In genomic region chr2:16925145-16925544, GRCh38 we compare ENCODE assay signal across 24 cellular contexts.
DNase-seq lines count a peak whose midpoint lies in the region; ATAC-seq, FAIRE-seq and TF ChIP-seq lines count a peak whose summit lies in the region.
"Had no signal": no experiment of that assay in that cellular context is flagged by ENCODE, and none has a peak within 500 bp of the region (broad histone marks: within the 10 kb centered on the region; RNA-seq: fewer than 3 reads in every experiment).

No MANE protein-coding gene starts in this region.

- H4K20me1 ChIP-seq in mammary epithelial cell (ENCODE audit: insufficient read depth, low read length) (no peaks in the 10 kb centered on the region), IMR-90 (ENCODE audit: insufficient read depth, low read length) (no peaks in the 10 kb centered on the region)
- H4K20me1 ChIP-seq: BLaER1 treated with 17β-estradiol and CSF1 and Interleukin-3, amounts not matched to agents 10 nM and 100 nM had no signal

- no peak overlapping the region for H3K18ac ChIP-seq in IMR-90 (ENCODE audit: low read depth, low read length)
- H3K18ac ChIP-seq in trophoblast cell (ENCODE audit: low read length) = no peak overlapping the region

- no peak for FAIRE-seq in bronchial epithelial cell (lab: Jason Lieb, UNC)
- FAIRE-seq: A549, D721Med, G401.6, GM12891, GM19239 had no signal

- H2BK5ac ChIP-seq in IMR-90 (ENCODE audit: low read depth, low read length, poor library complexity, severe bottlenecking) (no peak overlapping the region), trophoblast cell (ENCODE audit: low read depth, low read length, poor library complexity) (no peak overlapping the region)

- peaks cover 41% of the 10 kb centered on the region for H3K9me3 Mint-ChIP-seq in MCF 10A (ENCODE audit: unreplicated experiment)

- H3K14ac ChIP-seq in IMR-90 (replicated peaks; ENCODE audit: low read depth, low read length) (no peak overlapping the region), trophoblast cell (ENCODE audit: low read length) (no peak overlapping the region)

- H2BK15ac ChIP-seq in IMR-90 (ENCODE audit: low read depth, low read length) = no peak overlapping the region

- in situ Hi-C loops in mammary epithelial cell (cut with MboI; ENCODE audit: low sequenced_read_pairs in 2 of 2) = no loop called here
- in situ Hi-C loops in IMR-90 (cut with MboI; ENCODE audit: low sequenced_read_pairs) = no loop called here

- ATAC-seq in IMR-90 (ENCODE audit: low read depth) (no peak), HG03139 (IDR thresholded peaks at IDR 0.05; ENCODE audit: unreplicated experiment) (no peak), GM21360 (IDR thresholded peaks at IDR 0.05; ENCODE audit: unreplicated experiment) (no peak), HG03095 (IDR thresholded peaks at IDR 0.05; ENCODE audit: unreplicated experiment) (no peak)
- ATAC-seq: A549; CD8-positive, alpha-beta T cell had no signal

- no peak overlapping the region for H3K27ac ChIP-seq in mammary epithelial cell (ENCODE audit: insufficient read depth, low read depth, low read length)
- no peak overlapping the region for H3K27ac ChIP-seq in IMR-90 (ENCODE audit: insufficient read depth, low read length)
- H3K27ac ChIP-seq in trophoblast cell (ENCODE audit: low read depth, low read length) = no peak overlapping the region
- H3K27ac ChIP-seq: 22Rv1; A549; BLaER1 treated with 17β-estradiol and CSF1 and Interleukin-3, amounts not matched to agents 10 nM and 100 nM; C4-2B had no signal

- TF ChIP-seq CTCF in MCF 10A (IDR thresholded peaks at IDR 0.05; ENCODE audit: unreplicated experiment) (no peak), mammary epithelial cell (conservative IDR thresholded peaks at IDR 0.05 in 1 of 2, IDR thresholded peaks at IDR 0.05 in 1 of 2; ENCODE audit: extremely low read depth in 1 of 2, insufficient read depth in 1 of 2, low read depth in 1 of 2, low read length in 2 of 2) (no peak), IMR-90 (conservative IDR thresholded peaks at IDR 0.05; ENCODE audit: low read depth, low read length) (no peak), bronchial epithelial cell (IDR thresholded peaks at IDR 0.05; ENCODE audit: insufficient read depth, low read length, severe bottlenecking) (no peak)

- H2AFZ ChIP-seq in mammary epithelial cell (ENCODE audit: low read depth, low read length) = no peak overlapping the region
- no peak overlapping the region for H2AFZ ChIP-seq in IMR-90 (replicated peaks; ENCODE audit: low read length, poor library complexity)
- H2AFZ ChIP-seq in trophoblast cell (ENCODE audit: insufficient read depth, low read length, poor library complexity) = no peak overlapping the region

- no peaks in the 10 kb centered on the region for H3K4me1 Mint-ChIP-seq in MCF 10A (ENCODE audit: insufficient read depth, unreplicated experiment)

- no peaks in the 10 kb centered on the region for H3K79me2 ChIP-seq in mammary epithelial cell (ENCODE audit: insufficient read depth, low read length)
- no peaks in the 10 kb centered on the region for H3K79me2 ChIP-seq in trophoblast cell (ENCODE audit: control insufficient read depth, insufficient read depth, low read length, poor library complexity)

- no peak overlapping the region for H4K12ac ChIP-seq in trophoblast cell (ENCODE audit: low read depth, low read length)

- H4K8ac ChIP-seq in IMR-90 (ENCODE audit: low read depth in 2 of 2, low read length in 2 of 2) = no peak overlapping the region
- no peak overlapping the region for H4K8ac ChIP-seq in trophoblast cell (ENCODE audit: low read depth, low read length)

- H2AK5ac ChIP-seq in IMR-90 (ENCODE audit: low read depth, low read length) (no peak overlapping the region), trophoblast cell (ENCODE audit: low read length) (no peak overlapping the region)

- BruUV-seq in MCF 10A (replicated peaks; lab: Mats Ljungman, UMichigan) (no TSS peak), mammary epithelial cell (replicated peaks; lab: Mats Ljungman, UMichigan) (no TSS peak), IMR-90 (replicated peaks; lab: Mats Ljungman, UMichigan) (no TSS peak)

- H3K56ac ChIP-seq in IMR-90 (ENCODE audit: extremely low read depth, insufficient read depth, low read length) = no peak overlapping the region

- POLR2A ChIA-PET in MCF 10A (lab: Yijun Ruan, JAX) (interaction anchor here (0.7 kb wide), 1 partner anchor 100 kb away, joined by 3 read pairs; no protein-coding TSS in a partner anchor), IMR-90 (lab: Charles Lee; ENCODE audit: unreplicated experiment) (no interaction called here)

- H3K36me3 ChIP-seq in mammary epithelial cell (ENCODE audit: insufficient read depth, low read length) = no peaks in the 10 kb centered on the region
- H3K36me3 ChIP-seq in IMR-90 (ENCODE audit: control insufficient read depth, insufficient read depth, low read length) = no peaks in the 10 kb centered on the region
- H3K36me3 ChIP-seq in bronchial epithelial cell (ENCODE audit: control insufficient read depth, insufficient read depth, low read length) = no peaks in the 10 kb centered on the region
- no peaks in the 10 kb centered on the region for H3K36me3 ChIP-seq in trophoblast cell (ENCODE audit: control insufficient read depth in 1 of 2, insufficient read depth in 2 of 2, low read length in 2 of 2)
- H3K36me3 ChIP-seq: BLaER1 treated with 17β-estradiol and CSF1 and Interleukin-3, amounts not matched to agents 10 nM and 100 nM had no signal

- dilution Hi-C loops in mammary epithelial cell (cut with HindIII; ENCODE audit: low sequenced_read_pairs) (no loop called here), IMR-90 (cut with HindIII; ENCODE audit: low sequenced_read_pairs, unreplicated experiment) (no loop called here)

- H3K9me1 ChIP-seq in IMR-90 (ENCODE audit: insufficient read depth, low read length) = no peaks in the 10 kb centered on the region

- H3K4me2 ChIP-seq in mammary epithelial cell (ENCODE audit: insufficient read depth, low read depth, low read length) (no peak overlapping the region), IMR-90 (ENCODE audit: low read depth, low read length) (no peak overlapping the region), trophoblast cell (ENCODE audit: low read length) (no peak overlapping the region)
- H3K4me2 ChIP-seq: A549; BLaER1 treated with 17β-estradiol and CSF1 and Interleukin-3, amounts not matched to agents 10 nM and 100 nM had no signal

- H4K5ac ChIP-seq in IMR-90 (ENCODE audit: low read depth, low read length) = no peak overlapping the region

- H3K4me3 ChIP-seq in mammary epithelial cell (replicated peaks in 1 of 3; ENCODE audit: insufficient read depth in 1 of 3, low read depth in 2 of 3, low read length in 3 of 3) (no peak overlapping the region), IMR-90 (ENCODE audit: insufficient read depth, low read depth, low read length) (no peak overlapping the region), bronchial epithelial cell (ENCODE audit: low read depth, low read length) (no peak overlapping the region), trophoblast cell (ENCODE audit: low read depth, low read length) (no peak overlapping the region)
- H3K4me3 ChIP-seq: A549; BLaER1 treated with 17β-estradiol and CSF1 and Interleukin-3, amounts not matched to agents 10 nM and 100 nM had no signal

- H3K36me3 Mint-ChIP-seq in MCF 10A (ENCODE audit: insufficient read depth, unreplicated experiment) = no peaks in the 10 kb centered on the region
- H3K36me3 Mint-ChIP-seq: CD8-positive, alpha-beta T cell had no signal

- H3K79me1 ChIP-seq in IMR-90 (ENCODE audit: low read depth in 1 of 2, low read length in 2 of 2) (no peaks in the 10 kb centered on the region), trophoblast cell (ENCODE audit: low read length) (no peaks in the 10 kb centered on the region)

- WGBS in mammary epithelial cell (ENCODE audit: low coverage, missing lambda C conversion rate) = 100% methylated on average over 2 of the region's 2 CpGs
- 60% methylated on average over 2 of the region's 2 CpGs; no CpG with 5 or more reads in 1 of the 2 experiments for WGBS in IMR-90 (ENCODE audit: extremely low coverage in 2 of 2, insufficient read length in 1 of 2), 2 experiments
- WGBS in trophoblast cell (ENCODE audit: extremely low coverage, insufficient coverage, insufficient read length) = no CpG with 5 or more reads among the region's 2 CpGs

- CTCF ChIA-PET in MCF 10A (lab: Yijun Ruan, JAX) = no interaction called here
- CTCF ChIA-PET in mammary epithelial cell (lab: Charles Lee; ENCODE audit: low non-redundant PET) = no interaction called here
- CTCF ChIA-PET in IMR-90 (lab: Yijun Ruan, JAX) = no interaction called here

- TF ChIP-seq RAD21 in IMR-90 (IDR thresholded peaks at IDR 0.05; ENCODE audit: low read length) = no peak

- no peak overlapping the region for H3K23ac ChIP-seq in IMR-90 (ENCODE audit: low read depth, low read length)
- no peak overlapping the region for H3K23ac ChIP-seq in trophoblast cell (ENCODE audit: low read length)

- H3K27me3 ChIP-seq in mammary epithelial cell (ENCODE audit: insufficient read depth, low read length) (no peaks in the 10 kb centered on the region), IMR-90 (ENCODE audit: control insufficient read depth, insufficient read depth, low read length) (no peaks in the 10 kb centered on the region), bronchial epithelial cell (ENCODE audit: control insufficient read depth, insufficient read depth, low read length) (no peaks in the 10 kb centered on the region), trophoblast cell (ENCODE audit: insufficient read depth, low read length) (no peaks in the 10 kb centered on the region)
- H3K27me3 ChIP-seq: BLaER1 treated with 17β-estradiol and CSF1 and Interleukin-3, amounts not matched to agents 10 nM and 100 nM had no signal

- no peak overlapping the region for H4K91ac ChIP-seq in IMR-90 (ENCODE audit: insufficient read depth, low read depth, low read length)
- H4K91ac ChIP-seq in trophoblast cell (ENCODE audit: low read depth, low read length) = no peak overlapping the region

- no peaks in the 10 kb centered on the region for H3K27me3 Mint-ChIP-seq in MCF 10A (ENCODE audit: insufficient read depth, unreplicated experiment)
- H3K27me3 Mint-ChIP-seq: B cell; CD4-positive, alpha-beta T cell had no signal

- no peak overlapping the region for H2BK12ac ChIP-seq in trophoblast cell (ENCODE audit: low read length)

- no peak for TF ChIP-seq POLR2A in IMR-90 (IDR thresholded peaks at IDR 0.05; ENCODE audit: low read depth, low read length)

- intact Hi-C loops in MCF 10A (cut with micrococcal nuclease) (no loop called here), mammary epithelial cell (cut with micrococcal nuclease) (no loop called here), IMR-90 (cut with micrococcal nuclease) (no loop called here)

- H2AK9ac ChIP-seq in IMR-90 (replicated peaks; ENCODE audit: low read depth, low read length, poor library complexity) = no peak overlapping the region

- H3K9ac ChIP-seq in mammary epithelial cell (ENCODE audit: insufficient read depth, low read length) (no peak overlapping the region), IMR-90 (ENCODE audit: low read depth, low read length) (no peak overlapping the region), trophoblast cell (ENCODE audit: low read length) (no peak overlapping the region)
- H3K9ac ChIP-seq: BLaER1 treated with 17β-estradiol and CSF1 and Interleukin-3, amounts not matched to agents 10 nM and 100 nM had no signal

- DNase-seq in MCF 10A (ENCODE audit: unreplicated experiment) (peak; percentile 4), mammary epithelial cell (no peak), IMR-90 (no peak), bronchial epithelial cell (ENCODE audit: low read depth) (peak; percentile 20), trophoblast cell (peak; percentile 36 to 92)
- DNase-seq: AML-193; Caco-2; Calu3; CD4-positive, alpha-beta T cell; CD8-positive, alpha-beta T cell; DMS79 treated with DMSO at 0.1 percent for 48 hours; GF-D8 had no signal

- H3K9me3 ChIP-seq in mammary epithelial cell (replicated peaks; ENCODE audit: insufficient read depth, low read length) (no peaks in the 10 kb centered on the region), IMR-90 (ENCODE audit: control insufficient read depth, insufficient read depth, low read length) (no peaks in the 10 kb centered on the region), trophoblast cell (ENCODE audit: insufficient read depth, low read depth, low read length) (no peaks in the 10 kb centered on the region)
- H3K9me3 ChIP-seq: A549, Caco-2 had no signal

- H2BK20ac ChIP-seq in IMR-90 (ENCODE audit: low read depth, low read length) = no peak overlapping the region

- no peak overlapping the region for H2BK120ac ChIP-seq in IMR-90 (ENCODE audit: low read depth, low read length)
- H2BK120ac ChIP-seq in trophoblast cell (ENCODE audit: insufficient read depth, low read length, poor library complexity) = no peak overlapping the region

- H3K4ac ChIP-seq in IMR-90 (ENCODE audit: low read depth, low read length) (no peak overlapping the region), trophoblast cell (ENCODE audit: low read depth, low read length) (no peak overlapping the region)

- H3K4me1 ChIP-seq in mammary epithelial cell (ENCODE audit: insufficient read depth, low read length) (no peaks in the 10 kb centered on the region), IMR-90 (ENCODE audit: control insufficient read depth, insufficient read depth, low read length) (no peaks in the 10 kb centered on the region), trophoblast cell (ENCODE audit: control insufficient read depth in 1 of 2, insufficient read depth in 2 of 2, low read length in 2 of 2) (no peaks in the 10 kb centered on the region)
- H3K4me1 ChIP-seq: A549, Caco-2 had no signal

- H3K4me3 Mint-ChIP-seq in MCF 10A (ENCODE audit: unreplicated experiment) = no peak overlapping the region
- H3K4me3 Mint-ChIP-seq: B cell; CD4-positive, alpha-beta T cell; CD8-positive, alpha-beta T cell had no signal

- H3K27ac Mint-ChIP-seq in MCF 10A (ENCODE audit: low read depth, unreplicated experiment) = no peak overlapping the region
- H3K27ac Mint-ChIP-seq: B cell; CD4-positive, alpha-beta T cell; CD8-positive, alpha-beta T cell had no signal

Comparison
In these comparisons a context has a peak if more than half of its experiments do, and no peak if none do; other contexts are left out.
1. DNase-seq: peak in MCF 10A (single experiment), bronchial epithelial cell (single experiment) and trophoblast cell (2 of 2); none in mammary epithelial cell (single experiment) and IMR-90 (single experiment).